Comparison of ENCODE assay signal across 8 cellular contexts in genomic region chr17:74493381-74493833, GRCh38. TPM values are rescaled to one million over a fixed set of nuclear protein-coding genes. Genes with fewer than 3 reads are reported as not detected.
DNase-seq lines count a peak whose midpoint lies in the region; ATAC-seq and TF ChIP-seq lines count a peak whose summit lies in the region.

No MANE protein-coding gene starts in this region.

- H3K4me3 ChIP-seq in NT2/D1 (ENCODE audit: insufficient read length, low read depth): no peak overlapping the region

- H3K27me3 Mint-ChIP-seq in mesothelial cell of epicardium (ENCODE audit: low read depth): peaks cover 32% of the 10 kb centered on the region
- no peaks in the 10 kb centered on the region for H3K27me3 Mint-ChIP-seq in stimulated activated memory B cell treated with anti-CD40 and anti-IgM and Interleukin-4, amounts not matched to agents 10 μg/mL and 1 μg/mL and 100 μg/mL, for 72 hours

- peak; percentile 43 for DNase-seq in COLO668 (lab: John Stamatoyannopoulos, UW; ENCODE audit: unreplicated experiment)
- DNase-seq in NT2/D1 (ENCODE audit: low read depth, low spot score): peak; percentile 60
- peak; percentile 14 for DNase-seq in activated CD8-positive, alpha-beta memory T cell treated with anti-CD3 and anti-CD28 coated beads, Interleukin-2, amount 50 U/mL, for 1 hour (ENCODE audit: extremely low read depth)
- peak; percentile 55 for DNase-seq in epidermal melanocyte (ENCODE audit: insufficient read length, low spot score)
- peak; percentile 48 to 75 for DNase-seq in mesothelial cell of epicardium (ENCODE audit: low spot score in 2 of 2, unreplicated experiment in 2 of 2)

- TF ChIP-seq CTCF in mesothelial cell of epicardium (IDR thresholded peaks at IDR 0.05; ENCODE audit: unreplicated experiment): peak; percentile 90

- H3K36me3 Mint-ChIP-seq in mesothelial cell of epicardium: no peaks in the 10 kb centered on the region
- H3K36me3 Mint-ChIP-seq in stimulated activated memory B cell treated with anti-CD40 and anti-IgM and Interleukin-4, amounts not matched to agents 10 μg/mL and 1 μg/mL and 100 μg/mL, for 72 hours: peaks cover 10% of the 10 kb centered on the region

- no peak overlapping the region for H3K4me3 Mint-ChIP-seq in mesothelial cell of epicardium
- no peak overlapping the region for H3K4me3 Mint-ChIP-seq in stimulated activated memory B cell treated with anti-CD40 and anti-IgM and Interleukin-4, amounts not matched to agents 10 μg/mL and 1 μg/mL and 100 μg/mL, for 72 hours

- peaks cover 4% of the 10 kb centered on the region for H3K9me3 Mint-ChIP-seq in mesothelial cell of epicardium
- peaks cover 4% of the 10 kb centered on the region for H3K9me3 Mint-ChIP-seq in stimulated activated memory B cell treated with anti-CD40 and anti-IgM and Interleukin-4, amounts not matched to agents 10 μg/mL and 1 μg/mL and 100 μg/mL, for 72 hours

- no peaks in the 10 kb centered on the region for H3K4me1 ChIP-seq in NT2/D1 (ENCODE audit: insufficient read depth, insufficient read length)

- ATAC-seq in HG02642 (IDR thresholded peaks at IDR 0.05; ENCODE audit: poor library complexity, unreplicated experiment) (peak; percentile 54), HG03097 (IDR thresholded peaks at IDR 0.05; ENCODE audit: low FRiP score, unreplicated experiment) (no peak)
- ATAC-seq in stimulated activated memory B cell treated with anti-CD40 and anti-IgM and Interleukin-4, amounts not matched to agents 10 μg/mL and 1 μg/mL and 100 μg/mL, for 72 hours: peak; percentile 70

- no peaks in the 10 kb centered on the region for H3K27me3 ChIP-seq in NT2/D1 (ENCODE audit: insufficient read depth, insufficient read length)

- peaks cover 3% of the 10 kb centered on the region; the same call in 1 of the 2 replicates for H3K9me3 ChIP-seq in NT2/D1 (ENCODE audit: insufficient read depth, low read length)

- H3K36me3 ChIP-seq in NT2/D1 (ENCODE audit: insufficient read depth, insufficient read length, low read length): no peaks in the 10 kb centered on the region

- H3K9ac ChIP-seq in NT2/D1 (ENCODE audit: insufficient read length, low read depth): no peak overlapping the region

- no peaks in the 10 kb centered on the region for H3K4me1 Mint-ChIP-seq in mesothelial cell of epicardium
- H3K4me1 Mint-ChIP-seq in stimulated activated memory B cell treated with anti-CD40 and anti-IgM and Interleukin-4, amounts not matched to agents 10 μg/mL and 1 μg/mL and 100 μg/mL, for 72 hours: no peaks in the 10 kb centered on the region

- H3K27ac Mint-ChIP-seq in mesothelial cell of epicardium: no peak overlapping the region
- no peak overlapping the region for H3K27ac Mint-ChIP-seq in stimulated activated memory B cell treated with anti-CD40 and anti-IgM and Interleukin-4, amounts not matched to agents 10 μg/mL and 1 μg/mL and 100 μg/mL, for 72 hours

RNA-seq across cellular contexts. Expression of gene CD300A, which starts 27.0 kb away (rescaled TPM):
- total RNA-seq in mesothelial cell of epicardium: not detected in 3 replicates

RNA-seq across cellular contexts. Expression of gene CD300LB, which starts 37.9 kb away (rescaled TPM):
- total RNA-seq in mesothelial cell of epicardium: not detected in 3 replicates

RNA-seq across cellular contexts. Expression of gene CD300C, which starts 52.5 kb away (rescaled TPM):
- total RNA-seq in mesothelial cell of epicardium: not detected in 3 replicates
